In genomic region chr11:1481483-1481825, GRCh38 we compare ENCODE assay signal across 25 cellular contexts. TPM values are rescaled to one million over a fixed set of nuclear protein-coding genes. Genes with fewer than 3 reads are reported as not detected.
DNase-seq lines count a peak whose midpoint lies in the region; ATAC-seq and TF ChIP-seq lines count a peak whose summit lies in the region.
"Had no signal": no experiment of that assay in that cellular context is flagged by ENCODE, and none has a peak within 500 bp of the region (broad histone marks: within the 10 kb centered on the region; RNA-seq: fewer than 3 reads in every experiment).

No MANE protein-coding gene starts in this region.

- DNase-seq in ascending aorta (ENCODE audit: low spot score in 2 of 2) (peak in 1 of 2 donors; percentile 82), posterior vena cava (ENCODE audit: low spot score) (peak; percentile 66), upper lobe of left lung (no peak), NCI-H1436 treated with DMSO at 0.1 percent for 48 hours (lab: John Stamatoyannopoulos, UW) (no peak)
- DNase-seq in activated CD4-positive, alpha-beta memory T cell treated with anti-CD3 and anti-CD28 coated beads for 36 hours, result no peak
- DNase-seq: activated CD8-positive, alpha-beta memory T cell treated with anti-CD3 and anti-CD28 coated beads, Interleukin-2, amount 50 U/mL, for 4 hours; activated effector memory CD4-positive, alpha-beta T cell treated with Interleukin-2 at 50 U/mL for 16 hours; activated naive CD8-positive, alpha-beta T cell treated with anti-CD3 and anti-CD28 coated beads, Interleukin-2, amount 50 U/mL, for 24 hours; brain microvascular endothelial cell; foreskin keratinocyte; GOT3; KG1; naive thymus-derived CD4-positive, alpha-beta T cell; NCI-H187; NCI-H774; SIG-M5; stimulated activated CD4-positive, alpha-beta T cell treated with anti-CD3 and anti-CD28 coated beads, Interleukin-4, amount 100 ng/mL, for 4 hours had no signal

- H3K27me3 ChIP-seq in ascending aorta, result no peaks in the 10 kb centered on the region
- no peaks in the 10 kb centered on the region for H3K27me3 ChIP-seq in gastroesophageal sphincter
- no peaks in the 10 kb centered on the region for H3K27me3 ChIP-seq in upper lobe of left lung
- H3K27me3 ChIP-seq: brain microvascular endothelial cell, foreskin keratinocyte had no signal

- TF ChIP-seq POLR2A in gastroesophageal sphincter (IDR thresholded peaks at IDR 0.05), result no peak
- TF ChIP-seq POLR2A in upper lobe of left lung (IDR thresholded peaks at IDR 0.05), result no peak

- TF ChIP-seq EP300 in gastroesophageal sphincter (IDR thresholded peaks at IDR 0.05), result no peak
- TF ChIP-seq EP300 in upper lobe of left lung (IDR thresholded peaks at IDR 0.05), result no peak

- peaks cover 7% of the 10 kb centered on the region for H3K36me3 Mint-ChIP-seq in activated CD4-positive, alpha-beta memory T cell treated with anti-CD3 and anti-CD28 coated beads for 36 hours

- peak overlapping the region in 1 of 2 donors; percentile 62 for H3K4me3 ChIP-seq in ascending aorta
- H3K4me3 ChIP-seq in gastroesophageal sphincter, result no peak overlapping the region
- H3K4me3 ChIP-seq in upper lobe of left lung, result no peak overlapping the region
- H3K4me3 ChIP-seq: GM12878, smooth muscle cell had no signal

- H3K9me3 Mint-ChIP-seq in activated CD4-positive, alpha-beta memory T cell treated with anti-CD3 and anti-CD28 coated beads for 36 hours, result no peaks in the 10 kb centered on the region
- H3K9me3 Mint-ChIP-seq: activated naive CD8-positive, alpha-beta T cell treated with anti-CD3 and anti-CD28 coated beads, Interleukin-2, amount 50 U/mL, for 24 hours; CD8-positive, alpha-beta memory T cell; dendritic cell treated with granulocyte-macrophage colony-stimulating factor and Interleukin-4, amounts not matched to agents 40 ng/mL and 50 ng/mL, for 4 days; memory B cell; naive thymus-derived CD4-positive, alpha-beta T cell had no signal

- POLR2A ChIA-PET in activated CD4-positive, alpha-beta memory T cell treated with anti-CD3 and anti-CD28 coated beads for 36 hours (lab: Charles Lee), result no interaction called here

- no peak overlapping the region for H3K27ac Mint-ChIP-seq in activated CD4-positive, alpha-beta memory T cell treated with anti-CD3 and anti-CD28 coated beads for 36 hours
- H3K27ac Mint-ChIP-seq: activated naive CD8-positive, alpha-beta T cell treated with anti-CD3 and anti-CD28 coated beads, Interleukin-2, amount 50 U/mL, for 24 hours; dendritic cell treated with granulocyte-macrophage colony-stimulating factor and Interleukin-4, amounts not matched to agents 40 ng/mL and 50 ng/mL, for 4 days; memory B cell had no signal

- H3K4me1 Mint-ChIP-seq in activated CD4-positive, alpha-beta memory T cell treated with anti-CD3 and anti-CD28 coated beads for 36 hours (ENCODE audit: low read depth), result peaks cover 12% of the 10 kb centered on the region

- H3K27me3 Mint-ChIP-seq in activated CD4-positive, alpha-beta memory T cell treated with anti-CD3 and anti-CD28 coated beads for 36 hours, result no peaks in the 10 kb centered on the region
- H3K27me3 Mint-ChIP-seq: activated naive CD8-positive, alpha-beta T cell treated with anti-CD3 and anti-CD28 coated beads, Interleukin-2, amount 50 U/mL, for 24 hours; CD8-positive, alpha-beta memory T cell; dendritic cell treated with granulocyte-macrophage colony-stimulating factor and Interleukin-4, amounts not matched to agents 40 ng/mL and 50 ng/mL, for 4 days; memory B cell; naive thymus-derived CD4-positive, alpha-beta T cell had no signal

- peak; percentile 58 for ATAC-seq in gastroesophageal sphincter
- no peak for ATAC-seq in upper lobe of left lung (ENCODE audit: low FRiP score in 2 of 2)
- no peak for ATAC-seq in HG03457 (IDR thresholded peaks at IDR 0.05; ENCODE audit: unreplicated experiment)
- ATAC-seq: activated naive CD8-positive, alpha-beta T cell treated with anti-CD3 and anti-CD28 coated beads, Interleukin-2, amount 50 U/mL, for 24 hours; foreskin keratinocyte; GM12878; naive thymus-derived CD4-positive, alpha-beta T cell had no signal

- H3K4me3 Mint-ChIP-seq in activated CD4-positive, alpha-beta memory T cell treated with anti-CD3 and anti-CD28 coated beads for 36 hours, result no peak overlapping the region
- H3K4me3 Mint-ChIP-seq: activated naive CD8-positive, alpha-beta T cell treated with anti-CD3 and anti-CD28 coated beads, Interleukin-2, amount 50 U/mL, for 24 hours; dendritic cell treated with granulocyte-macrophage colony-stimulating factor and Interleukin-4, amounts not matched to agents 40 ng/mL and 50 ng/mL, for 4 days; memory B cell; naive thymus-derived CD4-positive, alpha-beta T cell had no signal

- intact Hi-C loops in ascending aorta (cut with DNase I), result loop anchor here (5.0 kb wide), 1 partner anchor 91 kb away; the partner anchor contains the start of gene DUSP8
- intact Hi-C loops in posterior vena cava (cut with DNase I), result no loop called here
- intact Hi-C loops in activated CD4-positive, alpha-beta memory T cell treated with anti-CD3 and anti-CD28 coated beads for 36 hours (cut with micrococcal nuclease), result no loop called here

- CTCF ChIA-PET in activated CD4-positive, alpha-beta memory T cell treated with anti-CD3 and anti-CD28 coated beads for 36 hours (lab: Charles Lee), result no interaction called here

- H3K27ac ChIP-seq in ascending aorta, result peak overlapping the region; percentile 87 to 98
- H3K27ac ChIP-seq in gastroesophageal sphincter, result peak overlapping the region; percentile 57 to 96 (median 93)
- peak overlapping the region; percentile 58 to 69 (median 63) for H3K27ac ChIP-seq in upper lobe of left lung
- H3K27ac ChIP-seq: brain microvascular endothelial cell, foreskin keratinocyte, parathyroid adenoma had no signal

- H3K36me3 ChIP-seq in ascending aorta, result peaks cover 33 to 41% of the 10 kb centered on the region in 2 donors
- H3K36me3 ChIP-seq in gastroesophageal sphincter, result peaks cover 0 to 44% of the 10 kb centered on the region in 2 donors
- peaks cover 11 to 53% (median 43%) of the 10 kb centered on the region in 4 donors for H3K36me3 ChIP-seq in upper lobe of left lung

- H3K9me3 ChIP-seq in ascending aorta (no peaks in the 10 kb centered on the region), gastroesophageal sphincter (no peaks in the 10 kb centered on the region), upper lobe of left lung (no peaks in the 10 kb centered on the region)

- H3K4me1 ChIP-seq in ascending aorta (peaks cover 41 to 71% of the 10 kb centered on the region in 2 donors), gastroesophageal sphincter (peaks cover 12 to 92% (median 75%) of the 10 kb centered on the region in 3 donors), upper lobe of left lung (peaks cover 45 to 56% (median 47%) of the 10 kb centered on the region in 4 donors)
- H3K4me1 ChIP-seq: foreskin keratinocyte, parathyroid adenoma had no signal

- WGBS in gastroesophageal sphincter (ENCODE audit: low coverage in 1 of 2), 2 donors, result 40% methylated on average over 1 of the region's 2 CpGs; no CpG with 5 or more reads in 1 of the 2 donors
- WGBS in upper lobe of left lung, 2 donors, result 75 to 100% methylated on average over 2 of the region's 2 CpGs

- TF ChIP-seq CTCF in ascending aorta (IDR thresholded peaks at IDR 0.05) (peak in 2 of 3 experiments; percentile 24 to 31), gastroesophageal sphincter (IDR thresholded peaks at IDR 0.05) (peak in 3 of 4 experiments; percentile 32 to 41 (median 34)), upper lobe of left lung (IDR thresholded peaks at IDR 0.05) (no peak)

RNA-seq across cellular contexts. Expression of gene MOB2, which starts 5.1 kb away (rescaled TPM):
- total RNA-seq in ascending aorta, result 95.4 TPM
- total RNA-seq in gastroesophageal sphincter, result 100 to 1,000 TPM in 2 of 4 donors, 10 to 100 TPM in 2; 59.6 to 103 (median 87.8) TPM
- total RNA-seq in posterior vena cava, result 10 to 100 TPM; 47.5 to 57.2 TPM
- 10 to 100 TPM; 34.7 to 72.3 (median 49.5) TPM for total RNA-seq in upper lobe of left lung
- total RNA-seq in activated CD4-positive, alpha-beta memory T cell treated with anti-CD3 and anti-CD28 coated beads for 36 hours, result 10 to 100 TPM; 15.9 to 17.9 TPM

Comparison
In these comparisons a context has a peak if more than half of its experiments do, and no peak if none do; other contexts are left out.
1. CTCF ChIP-seq: peak in ascending aorta (2 of 3) and gastroesophageal sphincter (3 of 4); none in upper lobe of left lung (0 of 6).
2. Peak in every context shown above with its lines, with median percentiles within 50 percentile points of each other: H3K27ac ChIP-seq.